Comparison of ENCODE assay signal across 8 cellular contexts in genomic region chr20:13771853-13772453, GRCh38. TPM values are rescaled to one million over a fixed set of nuclear protein-coding genes. Genes with fewer than 3 reads are reported as not detected.
DNase-seq lines count a peak whose midpoint lies in the region; ATAC-seq, FAIRE-seq and TF ChIP-seq lines count a peak whose summit lies in the region.

No MANE protein-coding gene starts in this region.

- no peak for ATAC-seq in HG03571 (IDR thresholded peaks at IDR 0.05; ENCODE audit: unreplicated experiment)
- no peak for ATAC-seq in GM21360 (IDR thresholded peaks at IDR 0.05; ENCODE audit: unreplicated experiment)
- ATAC-seq in GM21786 (IDR thresholded peaks at IDR 0.05; ENCODE audit: unreplicated experiment): no peak

- H3K9me3 Mint-ChIP-seq in chondrocyte (ENCODE audit: low read depth) (peaks cover 2% of the 10 kb centered on the region), nephron (peaks cover 9% of the 10 kb centered on the region)

- no peaks in the 10 kb centered on the region for H3K27me3 Mint-ChIP-seq in chondrocyte (ENCODE audit: low read depth)
- no peaks in the 10 kb centered on the region for H3K27me3 Mint-ChIP-seq in nephron (ENCODE audit: low read depth)

- TF ChIP-seq CTCF in GM13976 (IDR thresholded peaks at IDR 0.05; ENCODE audit: borderline replicate concordance, control extremely low read depth, extremely low read depth, insufficient read depth, missing control alignments): peak; percentile 10
- peak; percentile 88 for TF ChIP-seq CTCF in chondrocyte (IDR thresholded peaks at IDR 0.05)
- peak in 2 of 3 experiments; percentile 45 to 70 for TF ChIP-seq CTCF in nephron (IDR thresholded peaks at IDR 0.05; ENCODE audit: unreplicated experiment in 3 of 3)

- H3K27ac Mint-ChIP-seq in chondrocyte (ENCODE audit: unreplicated experiment) (no peak overlapping the region), nephron (no peak overlapping the region)

- in situ Hi-C loops in GM13976 (cut with MboI; ENCODE audit: low sequenced_read_pairs, unreplicated experiment): loop anchor here (10.0 kb wide), 1 partner anchor 307 kb away; no protein-coding TSS in a partner anchor

- DNase-seq in GM13976 (ENCODE audit: low spot score): peak; percentile 35
- peak; percentile 29 for DNase-seq in NCI-H2171 (lab: John Stamatoyannopoulos, UW)
- no peak for DNase-seq in chondrocyte (ENCODE audit: low spot score)

- H3K4me3 Mint-ChIP-seq in chondrocyte (ENCODE audit: unreplicated experiment) (no peak overlapping the region), nephron (no peak overlapping the region)

- peaks cover 16% of the 10 kb centered on the region for H3K4me1 Mint-ChIP-seq in chondrocyte (ENCODE audit: low read depth)
- H3K4me1 Mint-ChIP-seq in nephron: no peaks in the 10 kb centered on the region

- H3K36me3 Mint-ChIP-seq in chondrocyte (ENCODE audit: low read depth) (peaks cover 25% of the 10 kb centered on the region), nephron (ENCODE audit: low read depth) (peaks cover 60% of the 10 kb centered on the region)

- peak; percentile 97 for FAIRE-seq in A204.1 (lab: Jason Lieb, UNC)

RNA-seq across cellular contexts. Expression of gene ESF1, which starts 12.8 kb away (rescaled TPM):
- 9.0 to 12.4 TPM (median 9.7 TPM) in 3 replicates for total RNA-seq in chondrocyte

RNA-seq across cellular contexts. Expression of gene NDUFAF5, which starts 12.9 kb away (rescaled TPM):
- 21.1 to 24.4 TPM (median 22.2 TPM) in 3 replicates for total RNA-seq in chondrocyte

Comparison
In these comparisons a context has a peak if more than half of its experiments do, and no peak if none do; other contexts are left out.
1. CTCF ChIP-seq: peak in every context shown above with its lines; median percentile 88 in chondrocyte; 58 in nephron; 10 in GM13976.